ENCODE assay signal across 8 cellular contexts in genomic region chr9:129886226-129887174, GRCh38. TPM values are rescaled to one million over a fixed set of nuclear protein-coding genes. Genes with fewer than 3 reads are reported as not detected.
DNase-seq lines count a peak whose midpoint lies in the region; ATAC-seq and TF ChIP-seq lines count a peak whose summit lies in the region.

No MANE protein-coding gene starts in this region.

- H3K27ac ChIP-seq in coronary artery: peak overlapping the region; percentile 57 to 89
- peak overlapping the region; percentile 99 for H3K27ac ChIP-seq in neutrophil

- H3K36me3 ChIP-seq in neutrophil: no peaks in the 10 kb centered on the region

- peaks cover 6% of the 10 kb centered on the region for H3K36me3 Mint-ChIP-seq in T-helper 17 cell (ENCODE audit: low read depth)

- peak overlapping the region; percentile 100 for H3K27ac Mint-ChIP-seq in T-helper 17 cell

- ATAC-seq in T-helper 17 cell (peak; percentile 36), GM18870 (IDR thresholded peaks at IDR 0.05; ENCODE audit: unreplicated experiment) (no peak), GM21619 (IDR thresholded peaks at IDR 0.05; ENCODE audit: unreplicated experiment) (no peak)

- H3K27me3 ChIP-seq in neutrophil: no peaks in the 10 kb centered on the region

- peak overlapping the region; percentile 96 for H3K4me3 Mint-ChIP-seq in T-helper 17 cell

- DNase-seq in T-helper 17 cell: peak; percentile 51 to 69 (median 68)
- DNase-seq in coronary artery (ENCODE audit: low spot score): no peak
- DNase-seq in kidney tubule cell (ENCODE audit: low spot score): no peak
- DNase-seq in NCI-H2029 (lab: John Stamatoyannopoulos, UW): no peak

- peak overlapping the region; percentile 43 for H3K4me3 ChIP-seq in GM12875 (ENCODE audit: low read depth, low read length)
- peak overlapping the region; percentile 62 for H3K4me3 ChIP-seq in coronary artery
- peak overlapping the region; percentile 62 to 70 for H3K4me3 ChIP-seq in neutrophil (ENCODE audit: low read depth in 1 of 2, low read length in 1 of 2)

- H3K9me3 ChIP-seq in T-helper 17 cell (ENCODE audit: control insufficient read depth, low read length, poor library complexity, severe bottlenecking): no peaks in the 10 kb centered on the region
- H3K9me3 ChIP-seq in neutrophil: no peaks in the 10 kb centered on the region

- H3K27me3 Mint-ChIP-seq in T-helper 17 cell: no peaks in the 10 kb centered on the region

- H3K4me1 Mint-ChIP-seq in T-helper 17 cell: peaks cover 68% of the 10 kb centered on the region

- TF ChIP-seq CTCF in GM12875 (IDR thresholded peaks at IDR 0.05; ENCODE audit: borderline replicate concordance, insufficient read depth, low read depth, low read length): no peak
- no peak for TF ChIP-seq CTCF in coronary artery (IDR thresholded peaks at IDR 0.05)
- TF ChIP-seq CTCF in neutrophil (IDR thresholded peaks at IDR 0.05): no peak

- peaks cover 74 to 81% of the 10 kb centered on the region in 2 experiments for H3K4me1 ChIP-seq in neutrophil (ENCODE audit: control insufficient read depth in 1 of 2, insufficient read depth in 1 of 2, low read depth in 1 of 2, low read length in 1 of 2)

RNA-seq across cellular contexts. Expression of gene USP20, which starts 51.2 kb away (rescaled TPM):
- 10 to 100 TPM; 80.7 to 90.0 TPM for total RNA-seq in T-helper 17 cell

RNA-seq across cellular contexts. Expression of gene C9orf78, which starts 51.4 kb away (rescaled TPM):
- total RNA-seq in T-helper 17 cell: 100 to 1,000 TPM in 1 of 2 donors, 10 to 100 TPM in 1; 96.2 to 111 TPM

Comparison
In these comparisons a context has a peak if more than half of its experiments do, and no peak if none do; other contexts are left out.
1. DNase-seq: peak in T-helper 17 cell (3 of 3); none in coronary artery (single experiment), kidney tubule cell (single experiment) and NCI-H2029 (single experiment).
2. Peak in every context shown above with its lines, with median percentiles within 50 percentile points of each other: H3K4me3 ChIP-seq.